ENCODE assay signal across 29 cellular contexts in genomic region chr4:5574386-5574785, GRCh38.
DNase-seq lines count a peak whose midpoint lies in the region; ATAC-seq and TF ChIP-seq lines count a peak whose summit lies in the region.
"Had no signal": no experiment of that assay in that cellular context is flagged by ENCODE, and none has a peak within 500 bp of the region (broad histone marks: within the 10 kb centered on the region; RNA-seq: fewer than 3 reads in every experiment).

No MANE protein-coding gene starts in this region.

- no peak for TF ChIP-seq CTCF in IMR-90 (conservative IDR thresholded peaks at IDR 0.05; ENCODE audit: low read depth, low read length)
- no peak for TF ChIP-seq CTCF in vagina (IDR thresholded peaks at IDR 0.05)

- H3K9me1 ChIP-seq in IMR-90 (ENCODE audit: insufficient read depth, low read length), result no peaks in the 10 kb centered on the region

- no peak overlapping the region for H3K18ac ChIP-seq in IMR-90 (ENCODE audit: low read depth, low read length)

- H2AFZ ChIP-seq in IMR-90 (replicated peaks; ENCODE audit: low read length, poor library complexity), result peak overlapping the region; percentile 14

- no peaks in the 10 kb centered on the region for H3K79me1 ChIP-seq in IMR-90 (ENCODE audit: low read depth in 1 of 2, low read length in 2 of 2)

- H4K8ac ChIP-seq in IMR-90 (ENCODE audit: low read depth in 2 of 2, low read length in 2 of 2), result no peak overlapping the region

- no TSS peak for BruUV-seq in IMR-90 (replicated peaks; lab: Mats Ljungman, UMichigan)

- no peak overlapping the region for H3K9ac ChIP-seq in IMR-90 (ENCODE audit: low read depth, low read length)
- H3K9ac ChIP-seq: BLaER1; BLaER1 treated with 17β-estradiol and CSF1 and Interleukin-3, amounts not matched to agents 10 nM and 100 nM had no signal

- H2BK20ac ChIP-seq in IMR-90 (ENCODE audit: low read depth, low read length), result no peak overlapping the region

- DNase-seq in IMR-90 (no peak), vagina (ENCODE audit: extremely low spot score in 2 of 2) (peak; percentile 74 to 75), T-helper 1 cell (no peak)
- DNase-seq: 8988T; ACHN; AML-193; BE2C; C1 segment of cervical spinal cord; Caco-2; Calu3; CD4-positive, alpha-beta memory T cell; CD4-positive, alpha-beta T cell; CD4-positive, CD25-positive, alpha-beta regulatory T cell; CD8-positive, alpha-beta memory T cell; CD8-positive, alpha-beta T cell; COR-L47; DMS 273 treated with DMSO at 0.1 percent for 48 hours; DMS153; DMS53; DMS79; DMS79 treated with DMSO at 0.1 percent for 48 hours; DND-41; EL had no signal

- TF ChIP-seq POLR2A in IMR-90 (IDR thresholded peaks at IDR 0.05; ENCODE audit: low read depth, low read length) (no peak), vagina (IDR thresholded peaks at IDR 0.05) (no peak)

- no peak overlapping the region for H2BK120ac ChIP-seq in IMR-90 (ENCODE audit: low read depth, low read length)

- CTCF ChIA-PET in IMR-90 (lab: Yijun Ruan, JAX), result no interaction called here

- no peak overlapping the region for H3K4ac ChIP-seq in IMR-90 (ENCODE audit: low read depth, low read length)

- no peaks in the 10 kb centered on the region for H3K9me3 ChIP-seq in IMR-90 (ENCODE audit: control insufficient read depth, insufficient read depth, low read length)
- no peaks in the 10 kb centered on the region for H3K9me3 ChIP-seq in vagina
- H3K9me3 ChIP-seq: A549; BE2C; BLaER1; BLaER1 treated with 17β-estradiol and CSF1 and Interleukin-3, amounts not matched to agents 10 nM and 100 nM; Caco-2 had no signal

- TF ChIP-seq RAD21 in IMR-90 (IDR thresholded peaks at IDR 0.05; ENCODE audit: low read length), result no peak

- no peak overlapping the region for H2BK5ac ChIP-seq in IMR-90 (ENCODE audit: low read depth, low read length, poor library complexity, severe bottlenecking)

- H3K27me3 ChIP-seq in IMR-90 (ENCODE audit: control insufficient read depth, insufficient read depth, low read length), result no peaks in the 10 kb centered on the region
- H3K27me3 ChIP-seq in vagina, result no peaks in the 10 kb centered on the region
- H3K27me3 ChIP-seq: BE2C; BLaER1; BLaER1 treated with 17β-estradiol and CSF1 and Interleukin-3, amounts not matched to agents 10 nM and 100 nM had no signal

- H3K4me1 ChIP-seq in IMR-90 (ENCODE audit: control insufficient read depth, insufficient read depth, low read length) (no peaks in the 10 kb centered on the region), vagina (no peaks in the 10 kb centered on the region)
- H3K4me1 ChIP-seq: A549, BE2C, Caco-2 had no signal

- H2AK5ac ChIP-seq in IMR-90 (ENCODE audit: low read depth, low read length), result no peak overlapping the region

- H4K20me1 ChIP-seq in IMR-90 (ENCODE audit: insufficient read depth, low read length), result no peaks in the 10 kb centered on the region
- H4K20me1 ChIP-seq: BLaER1; BLaER1 treated with 17β-estradiol and CSF1 and Interleukin-3, amounts not matched to agents 10 nM and 100 nM had no signal

- intact Hi-C loops in IMR-90 (cut with micrococcal nuclease) (no loop called here), vagina (cut with DNase I) (no loop called here)

- peaks cover 30% of the 10 kb centered on the region for H3K36me3 ChIP-seq in IMR-90 (ENCODE audit: control insufficient read depth, insufficient read depth, low read length)
- H3K36me3 ChIP-seq in vagina, result peaks cover 0 to 12% of the 10 kb centered on the region in 2 donors
- H3K36me3 ChIP-seq: BE2C had no signal

- H2BK15ac ChIP-seq in IMR-90 (ENCODE audit: low read depth, low read length), result no peak overlapping the region

- no peak overlapping the region for H3K4me3 ChIP-seq in IMR-90 (ENCODE audit: insufficient read depth, low read depth, low read length)
- no peak overlapping the region for H3K4me3 ChIP-seq in vagina
- H3K4me3 ChIP-seq: A549; BLaER1; BLaER1 treated with 17β-estradiol and CSF1 and Interleukin-3, amounts not matched to agents 10 nM and 100 nM had no signal

- no peak overlapping the region for H2AK9ac ChIP-seq in IMR-90 (replicated peaks; ENCODE audit: low read depth, low read length, poor library complexity)

- H4K91ac ChIP-seq in IMR-90 (ENCODE audit: insufficient read depth, low read depth, low read length), result no peak overlapping the region

- in situ Hi-C loops in IMR-90 (cut with MboI; ENCODE audit: low sequenced_read_pairs), result no loop called here

- H4K5ac ChIP-seq in IMR-90 (ENCODE audit: low read depth, low read length), result no peak overlapping the region

- POLR2A ChIA-PET in IMR-90 (lab: Charles Lee; ENCODE audit: unreplicated experiment), result no interaction called here

- H3K27ac ChIP-seq in IMR-90 (ENCODE audit: insufficient read depth, low read length) (no peak overlapping the region), vagina (no peak overlapping the region)
- H3K27ac ChIP-seq: 22Rv1; A549; BLaER1; BLaER1 treated with 17β-estradiol and CSF1 and Interleukin-3, amounts not matched to agents 10 nM and 100 nM; C4-2B had no signal

- dilution Hi-C loops in IMR-90 (cut with HindIII; ENCODE audit: low sequenced_read_pairs, unreplicated experiment), result no loop called here

- 70% methylated on average over 3 of the region's 5 CpGs; no CpG with 5 or more reads in 1 of the 2 experiments for WGBS in IMR-90 (ENCODE audit: extremely low coverage in 2 of 2, insufficient read length in 1 of 2), 2 experiments

- no peak overlapping the region for H3K4me2 ChIP-seq in IMR-90 (ENCODE audit: low read depth, low read length)
- H3K4me2 ChIP-seq: A549; BLaER1; BLaER1 treated with 17β-estradiol and CSF1 and Interleukin-3, amounts not matched to agents 10 nM and 100 nM had no signal

- H3K23ac ChIP-seq in IMR-90 (ENCODE audit: low read depth, low read length), result no peak overlapping the region

- H3K14ac ChIP-seq in IMR-90 (replicated peaks; ENCODE audit: low read depth, low read length), result no peak overlapping the region

- H3K56ac ChIP-seq in IMR-90 (ENCODE audit: extremely low read depth, insufficient read depth, low read length), result no peak overlapping the region

- ATAC-seq in IMR-90 (ENCODE audit: low read depth) (no peak), HG02610 (IDR thresholded peaks at IDR 0.05; ENCODE audit: unreplicated experiment) (no peak)
- ATAC-seq: A549; CD8-positive, alpha-beta T cell had no signal

TF ChIP-seq in IMR-90, 13 proteins besides CTCF, POLR2A, EP300 and RAD21:
- TF ChIP-seq RCOR1 (IDR thresholded peaks at IDR 0.05; ENCODE audit: insufficient replicate concordance, low read length) (no peak), MXI1 (IDR thresholded peaks at IDR 0.05; ENCODE audit: borderline replicate concordance, low read depth, low read length) (no peak), NFE2L2 (IDR thresholded peaks at IDR 0.05; ENCODE audit: low read depth, low read length) (no peak), USF2 (IDR thresholded peaks at IDR 0.05; ENCODE audit: low read depth, low read length) (no peak), FOS (IDR thresholded peaks at IDR 0.05; ENCODE audit: low read depth, low read length) (no peak), BHLHE40 (IDR thresholded peaks at IDR 0.05; ENCODE audit: low read depth, low read length) (no peak), CEBPB (IDR thresholded peaks at IDR 0.05; ENCODE audit: low read depth, low read length) (no peak), SMC3 (IDR thresholded peaks at IDR 0.05; ENCODE audit: low read depth, low read length) (no peak), RFX5 (IDR thresholded peaks at IDR 0.05; ENCODE audit: low read depth, low read length) (no peak), MAZ (IDR thresholded peaks at IDR 0.05; ENCODE audit: borderline replicate concordance, low read depth, low read length) (no peak), CHD1 (IDR thresholded peaks at IDR 0.05; ENCODE audit: low read depth, low read length) (no peak), MAFK (IDR thresholded peaks at IDR 0.05; ENCODE audit: low read depth, low read length) (no peak)
- TF ChIP-seq, protein P1, sequence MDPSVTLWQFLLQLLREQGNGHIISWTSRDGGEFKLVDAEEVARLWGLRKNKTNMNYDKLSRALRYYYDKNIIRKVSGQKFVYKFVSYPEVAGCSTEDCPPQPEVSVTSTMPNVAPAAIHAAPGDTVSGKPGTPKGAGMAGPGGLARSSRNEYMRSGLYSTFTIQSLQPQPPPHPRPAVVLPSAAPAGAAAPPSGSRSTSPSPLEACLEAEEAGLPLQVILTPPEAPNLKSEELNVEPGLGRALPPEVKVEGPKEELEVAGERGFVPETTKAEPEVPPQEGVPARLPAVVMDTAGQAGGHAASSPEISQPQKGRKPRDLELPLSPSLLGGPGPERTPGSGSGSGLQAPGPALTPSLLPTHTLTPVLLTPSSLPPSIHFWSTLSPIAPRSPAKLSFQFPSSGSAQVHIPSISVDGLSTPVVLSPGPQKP (IDR thresholded peaks at IDR 0.05; ENCODE audit: borderline replicate concordance, low read depth, low read length), result no peak

Comparison
In these comparisons a context has a peak if more than half of its experiments do, and no peak if none do; other contexts are left out.
1. DNase-seq: peak in vagina (2 of 2); none in IMR-90 (single experiment) and T-helper 1 cell (0 of 5).